ENCODE assay signal across 1 cellular context in the genomic region with DNA sequence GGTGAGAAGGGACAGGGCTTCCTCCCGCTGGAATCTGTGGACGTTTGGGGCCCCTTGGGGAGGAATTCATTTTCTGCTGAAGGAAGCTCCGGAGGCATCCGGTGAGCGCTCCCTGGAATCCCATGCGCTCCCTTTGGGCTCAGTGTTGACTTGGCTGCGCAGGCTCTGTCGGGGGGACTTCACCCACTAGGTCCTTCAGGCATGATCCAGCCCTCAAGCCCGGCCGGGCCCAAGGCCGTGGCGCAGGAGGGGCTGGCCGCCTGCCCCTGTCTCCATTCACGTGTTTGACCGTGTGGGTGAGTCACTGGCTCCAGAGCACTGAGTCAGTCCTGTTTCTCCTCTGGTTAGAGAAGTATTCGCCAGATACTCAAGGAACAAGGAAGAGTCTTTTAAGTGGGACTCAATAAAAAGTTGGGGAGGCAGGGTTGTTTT.
TF ChIP-seq lines count a peak whose summit lies in the region.

No MANE protein-coding gene starts in this region.

TF ChIP-seq in HepG2, 621 proteins besides CTCF, POLR2A, EP300 and RAD21 (continued from another document and continues in another):
- TF ChIP-seq, protein P1, sequence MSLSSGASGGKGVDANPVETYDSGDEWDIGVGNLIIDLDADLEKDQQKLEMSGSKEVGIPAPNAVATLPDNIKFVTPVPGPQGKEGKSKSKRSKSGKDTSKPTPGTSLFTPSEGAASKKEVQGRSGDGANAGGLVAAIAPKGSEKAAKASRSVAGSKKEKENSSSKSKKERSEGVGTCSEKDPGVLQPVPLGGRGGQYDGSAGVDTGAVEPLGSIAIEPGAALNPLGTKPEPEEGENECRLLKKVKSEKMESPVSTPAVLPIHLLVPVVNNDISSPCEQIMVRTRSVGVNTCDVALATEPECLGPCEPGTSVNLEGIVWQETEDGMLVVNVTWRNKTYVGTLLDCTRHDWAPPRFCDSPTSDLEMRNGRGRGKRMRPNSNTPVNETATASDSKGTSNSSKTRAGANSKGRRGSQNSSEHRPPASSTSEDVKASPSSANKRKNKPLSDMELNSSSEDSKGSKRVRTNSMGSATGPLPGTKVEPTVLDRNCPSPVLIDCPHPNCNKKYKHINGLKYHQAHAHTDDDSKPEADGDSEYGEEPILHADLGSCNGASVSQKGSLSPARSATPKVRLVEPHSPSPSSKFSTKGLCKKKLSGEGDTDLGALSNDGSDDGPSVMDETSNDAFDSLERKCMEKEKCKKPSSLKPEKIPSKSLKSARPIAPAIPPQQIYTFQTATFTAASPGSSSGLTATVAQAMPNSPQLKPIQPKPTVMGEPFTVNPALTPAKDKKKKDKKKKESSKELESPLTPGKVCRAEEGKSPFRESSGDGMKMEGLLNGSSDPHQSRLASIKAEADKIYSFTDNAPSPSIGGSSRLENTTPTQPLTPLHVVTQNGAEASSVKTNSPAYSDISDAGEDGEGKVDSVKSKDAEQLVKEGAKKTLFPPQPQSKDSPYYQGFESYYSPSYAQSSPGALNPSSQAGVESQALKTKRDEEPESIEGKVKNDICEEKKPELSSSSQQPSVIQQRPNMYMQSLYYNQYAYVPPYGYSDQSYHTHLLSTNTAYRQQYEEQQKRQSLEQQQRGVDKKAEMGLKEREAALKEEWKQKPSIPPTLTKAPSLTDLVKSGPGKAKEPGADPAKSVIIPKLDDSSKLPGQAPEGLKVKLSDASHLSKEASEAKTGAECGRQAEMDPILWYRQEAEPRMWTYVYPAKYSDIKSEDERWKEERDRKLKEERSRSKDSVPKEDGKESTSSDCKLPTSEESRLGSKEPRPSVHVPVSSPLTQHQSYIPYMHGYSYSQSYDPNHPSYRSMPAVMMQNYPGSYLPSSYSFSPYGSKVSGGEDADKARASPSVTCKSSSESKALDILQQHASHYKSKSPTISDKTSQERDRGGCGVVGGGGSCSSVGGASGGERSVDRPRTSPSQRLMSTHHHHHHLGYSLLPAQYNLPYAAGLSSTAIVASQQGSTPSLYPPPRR (CRISPR knock-in tag; IDR thresholded peaks at IDR 0.05; ENCODE audit: borderline replicate concordance), result no peak
- TF ChIP-seq MIXL1 (CRISPR knock-in tag; IDR thresholded peaks at IDR 0.05), result 0 out of 2 replicates have a peak, but pooled peaks have one; percentile 10
- TF ChIP-seq NFIB (CRISPR knock-in tag; IDR thresholded peaks at IDR 0.05; ENCODE audit: borderline replicate concordance), result no peak
- TF ChIP-seq JDP2 (CRISPR knock-in tag; IDR thresholded peaks at IDR 0.05; ENCODE audit: borderline replicate concordance), result no peak
- TF ChIP-seq ZNF75D (CRISPR knock-in tag; IDR thresholded peaks at IDR 0.05; ENCODE audit: borderline replicate concordance), result no peak
- TF ChIP-seq SETDB1 (CRISPR knock-in tag; IDR thresholded peaks at IDR 0.05; ENCODE audit: borderline replicate concordance), result no peak
- TF ChIP-seq MAFK (conservative IDR thresholded peaks at IDR 0.05 in 1 of 2, IDR thresholded peaks at IDR 0.05 in 1 of 2; ENCODE audit: low read length in 2 of 2), result no peak
- TF ChIP-seq CEBPB (IDR thresholded peaks at IDR 0.05; ENCODE audit: borderline replicate concordance, low read depth, low read length), result no peak
- TF ChIP-seq, protein P2, sequence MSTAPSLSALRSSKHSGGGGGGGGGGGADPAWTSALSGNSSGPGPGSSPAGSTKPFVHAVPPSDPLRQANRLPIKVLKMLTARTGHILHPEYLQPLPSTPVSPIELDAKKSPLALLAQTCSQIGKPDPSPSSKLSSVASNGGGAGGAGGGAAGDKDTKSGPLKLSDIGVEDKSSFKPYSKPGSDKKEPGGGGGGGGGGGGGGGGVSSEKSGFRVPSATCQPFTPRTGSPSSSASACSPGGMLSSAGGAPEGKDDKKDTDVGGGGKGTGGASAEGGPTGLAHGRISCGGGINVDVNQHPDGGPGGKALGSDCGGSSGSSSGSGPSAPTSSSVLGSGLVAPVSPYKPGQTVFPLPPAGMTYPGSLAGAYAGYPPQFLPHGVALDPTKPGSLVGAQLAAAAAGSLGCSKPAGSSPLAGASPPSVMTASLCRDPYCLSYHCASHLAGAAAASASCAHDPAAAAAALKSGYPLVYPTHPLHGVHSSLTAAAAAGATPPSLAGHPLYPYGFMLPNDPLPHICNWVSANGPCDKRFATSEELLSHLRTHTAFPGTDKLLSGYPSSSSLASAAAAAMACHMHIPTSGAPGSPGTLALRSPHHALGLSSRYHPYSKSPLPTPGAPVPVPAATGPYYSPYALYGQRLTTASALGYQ (CRISPR knock-in tag; IDR thresholded peaks at IDR 0.05), result no peak
- TF ChIP-seq ZFP36L2 (CRISPR knock-in tag; IDR thresholded peaks at IDR 0.05), result no peak
- 0 out of 2 replicates have a peak, but pooled peaks have one; percentile 29 for TF ChIP-seq DPF2 (CRISPR knock-in tag; IDR thresholded peaks at IDR 0.05; ENCODE audit: borderline replicate concordance, low read depth)
- TF ChIP-seq ZZZ3 (CRISPR knock-in tag; IDR thresholded peaks at IDR 0.05; ENCODE audit: borderline replicate concordance), result no peak
- no peak for TF ChIP-seq ZBTB3 (CRISPR knock-in tag; IDR thresholded peaks at IDR 0.05; ENCODE audit: borderline replicate concordance, low read depth)
- TF ChIP-seq ZNF724P (CRISPR knock-in tag; IDR thresholded peaks at IDR 0.05; ENCODE audit: borderline replicate concordance), result no peak
- TF ChIP-seq, protein P3, sequence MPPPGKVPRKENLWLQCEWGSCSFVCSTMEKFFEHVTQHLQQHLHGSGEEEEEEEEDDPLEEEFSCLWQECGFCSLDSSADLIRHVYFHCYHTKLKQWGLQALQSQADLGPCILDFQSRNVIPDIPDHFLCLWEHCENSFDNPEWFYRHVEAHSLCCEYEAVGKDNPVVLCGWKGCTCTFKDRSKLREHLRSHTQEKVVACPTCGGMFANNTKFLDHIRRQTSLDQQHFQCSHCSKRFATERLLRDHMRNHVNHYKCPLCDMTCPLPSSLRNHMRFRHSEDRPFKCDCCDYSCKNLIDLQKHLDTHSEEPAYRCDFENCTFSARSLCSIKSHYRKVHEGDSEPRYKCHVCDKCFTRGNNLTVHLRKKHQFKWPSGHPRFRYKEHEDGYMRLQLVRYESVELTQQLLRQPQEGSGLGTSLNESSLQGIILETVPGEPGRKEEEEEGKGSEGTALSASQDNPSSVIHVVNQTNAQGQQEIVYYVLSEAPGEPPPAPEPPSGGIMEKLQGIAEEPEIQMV (CRISPR knock-in tag; IDR thresholded peaks at IDR 0.05; ENCODE audit: low read depth), result no peak
- TF ChIP-seq TRIM24 (CRISPR knock-in tag; IDR thresholded peaks at IDR 0.05), result no peak
- TF ChIP-seq SMARCE1 (IDR thresholded peaks at IDR 0.05; ENCODE audit: borderline replicate concordance), result no peak
- TF ChIP-seq, protein P4, sequence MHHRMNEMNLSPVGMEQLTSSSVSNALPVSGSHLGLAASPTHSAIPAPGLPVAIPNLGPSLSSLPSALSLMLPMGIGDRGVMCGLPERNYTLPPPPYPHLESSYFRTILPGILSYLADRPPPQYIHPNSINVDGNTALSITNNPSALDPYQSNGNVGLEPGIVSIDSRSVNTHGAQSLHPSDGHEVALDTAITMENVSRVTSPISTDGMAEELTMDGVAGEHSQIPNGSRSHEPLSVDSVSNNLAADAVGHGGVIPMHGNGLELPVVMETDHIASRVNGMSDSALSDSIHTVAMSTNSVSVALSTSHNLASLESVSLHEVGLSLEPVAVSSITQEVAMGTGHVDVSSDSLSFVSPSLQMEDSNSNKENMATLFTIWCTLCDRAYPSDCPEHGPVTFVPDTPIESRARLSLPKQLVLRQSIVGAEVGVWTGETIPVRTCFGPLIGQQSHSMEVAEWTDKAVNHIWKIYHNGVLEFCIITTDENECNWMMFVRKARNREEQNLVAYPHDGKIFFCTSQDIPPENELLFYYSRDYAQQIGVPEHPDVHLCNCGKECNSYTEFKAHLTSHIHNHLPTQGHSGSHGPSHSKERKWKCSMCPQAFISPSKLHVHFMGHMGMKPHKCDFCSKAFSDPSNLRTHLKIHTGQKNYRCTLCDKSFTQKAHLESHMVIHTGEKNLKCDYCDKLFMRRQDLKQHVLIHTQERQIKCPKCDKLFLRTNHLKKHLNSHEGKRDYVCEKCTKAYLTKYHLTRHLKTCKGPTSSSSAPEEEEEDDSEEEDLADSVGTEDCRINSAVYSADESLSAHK (CRISPR knock-in tag; IDR thresholded peaks at IDR 0.05; ENCODE audit: borderline replicate concordance), result no peak
- TF ChIP-seq GTF3A (CRISPR knock-in tag; conservative IDR thresholded peaks at IDR 0.05), result no peak
- TF ChIP-seq ZKSCAN1 (IDR thresholded peaks at IDR 0.05; ENCODE audit: low read length), result peak; percentile 97
- TF ChIP-seq FOXJ3 (CRISPR knock-in tag; IDR thresholded peaks at IDR 0.05; ENCODE audit: borderline replicate concordance), result no peak
- TF ChIP-seq, protein P5, sequence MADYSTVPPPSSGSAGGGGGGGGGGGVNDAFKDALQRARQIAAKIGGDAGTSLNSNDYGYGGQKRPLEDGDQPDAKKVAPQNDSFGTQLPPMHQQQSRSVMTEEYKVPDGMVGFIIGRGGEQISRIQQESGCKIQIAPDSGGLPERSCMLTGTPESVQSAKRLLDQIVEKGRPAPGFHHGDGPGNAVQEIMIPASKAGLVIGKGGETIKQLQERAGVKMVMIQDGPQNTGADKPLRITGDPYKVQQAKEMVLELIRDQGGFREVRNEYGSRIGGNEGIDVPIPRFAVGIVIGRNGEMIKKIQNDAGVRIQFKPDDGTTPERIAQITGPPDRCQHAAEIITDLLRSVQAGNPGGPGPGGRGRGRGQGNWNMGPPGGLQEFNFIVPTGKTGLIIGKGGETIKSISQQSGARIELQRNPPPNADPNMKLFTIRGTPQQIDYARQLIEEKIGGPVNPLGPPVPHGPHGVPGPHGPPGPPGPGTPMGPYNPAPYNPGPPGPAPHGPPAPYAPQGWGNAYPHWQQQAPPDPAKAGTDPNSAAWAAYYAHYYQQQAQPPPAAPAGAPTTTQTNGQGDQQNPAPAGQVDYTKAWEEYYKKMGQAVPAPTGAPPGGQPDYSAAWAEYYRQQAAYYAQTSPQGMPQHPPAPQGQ (CRISPR knock-in tag; IDR thresholded peaks at IDR 0.05; ENCODE audit: borderline replicate concordance), result no peak
- TF ChIP-seq ZSCAN9 (CRISPR knock-in tag; IDR thresholded peaks at IDR 0.05; ENCODE audit: borderline replicate concordance), result 0 out of 2 replicates have a peak, but pooled peaks have one; percentile 12
- no peak for TF ChIP-seq ATM (IDR thresholded peaks at IDR 0.05; ENCODE audit: borderline replicate concordance)
- TF ChIP-seq, protein P6, sequence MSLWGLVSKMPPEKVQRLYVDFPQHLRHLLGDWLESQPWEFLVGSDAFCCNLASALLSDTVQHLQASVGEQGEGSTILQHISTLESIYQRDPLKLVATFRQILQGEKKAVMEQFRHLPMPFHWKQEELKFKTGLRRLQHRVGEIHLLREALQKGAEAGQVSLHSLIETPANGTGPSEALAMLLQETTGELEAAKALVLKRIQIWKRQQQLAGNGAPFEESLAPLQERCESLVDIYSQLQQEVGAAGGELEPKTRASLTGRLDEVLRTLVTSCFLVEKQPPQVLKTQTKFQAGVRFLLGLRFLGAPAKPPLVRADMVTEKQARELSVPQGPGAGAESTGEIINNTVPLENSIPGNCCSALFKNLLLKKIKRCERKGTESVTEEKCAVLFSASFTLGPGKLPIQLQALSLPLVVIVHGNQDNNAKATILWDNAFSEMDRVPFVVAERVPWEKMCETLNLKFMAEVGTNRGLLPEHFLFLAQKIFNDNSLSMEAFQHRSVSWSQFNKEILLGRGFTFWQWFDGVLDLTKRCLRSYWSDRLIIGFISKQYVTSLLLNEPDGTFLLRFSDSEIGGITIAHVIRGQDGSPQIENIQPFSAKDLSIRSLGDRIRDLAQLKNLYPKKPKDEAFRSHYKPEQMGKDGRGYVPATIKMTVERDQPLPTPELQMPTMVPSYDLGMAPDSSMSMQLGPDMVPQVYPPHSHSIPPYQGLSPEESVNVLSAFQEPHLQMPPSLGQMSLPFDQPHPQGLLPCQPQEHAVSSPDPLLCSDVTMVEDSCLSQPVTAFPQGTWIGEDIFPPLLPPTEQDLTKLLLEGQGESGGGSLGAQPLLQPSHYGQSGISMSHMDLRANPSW (CRISPR knock-in tag; IDR thresholded peaks at IDR 0.05; ENCODE audit: borderline replicate concordance), result no peak
- TF ChIP-seq ZBTB7A (CRISPR knock-in tag; IDR thresholded peaks at IDR 0.05), result no peak
- no peak for TF ChIP-seq HNRNPK (IDR thresholded peaks at IDR 0.05; ENCODE audit: low read depth, low read length, poor library complexity, severe bottlenecking)
- TF ChIP-seq, protein P7, sequence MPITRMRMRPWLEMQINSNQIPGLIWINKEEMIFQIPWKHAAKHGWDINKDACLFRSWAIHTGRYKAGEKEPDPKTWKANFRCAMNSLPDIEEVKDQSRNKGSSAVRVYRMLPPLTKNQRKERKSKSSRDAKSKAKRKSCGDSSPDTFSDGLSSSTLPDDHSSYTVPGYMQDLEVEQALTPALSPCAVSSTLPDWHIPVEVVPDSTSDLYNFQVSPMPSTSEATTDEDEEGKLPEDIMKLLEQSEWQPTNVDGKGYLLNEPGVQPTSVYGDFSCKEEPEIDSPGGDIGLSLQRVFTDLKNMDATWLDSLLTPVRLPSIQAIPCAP (CRISPR knock-in tag; IDR thresholded peaks at IDR 0.05; ENCODE audit: low read depth), result no peak
- no peak for TF ChIP-seq PAX8 (CRISPR knock-in tag; IDR thresholded peaks at IDR 0.05; ENCODE audit: borderline replicate concordance)
- TF ChIP-seq ZNF274 (CRISPR knock-in tag; IDR thresholded peaks at IDR 0.05), result 0 out of 2 replicates have a peak, but pooled peaks have one; percentile 21
- no peak for TF ChIP-seq ATAD3A (CRISPR knock-in tag; IDR thresholded peaks at IDR 0.05)
- no peak for TF ChIP-seq TMF1 (CRISPR knock-in tag; IDR thresholded peaks at IDR 0.05; ENCODE audit: low read depth)
- no peak for TF ChIP-seq ZNF264 (CRISPR knock-in tag; IDR thresholded peaks at IDR 0.05)
- no peak for TF ChIP-seq ZNF12 (CRISPR knock-in tag; IDR thresholded peaks at IDR 0.05)
- TF ChIP-seq ZEB1 (IDR thresholded peaks at IDR 0.05; ENCODE audit: insufficient replicate concordance, low read depth), result no peak
- TF ChIP-seq GZF1 (CRISPR knock-in tag; IDR thresholded peaks at IDR 0.05), result no peak
- no peak for TF ChIP-seq ZIK1 (CRISPR knock-in tag; IDR thresholded peaks at IDR 0.05; ENCODE audit: borderline replicate concordance, low read depth)
- TF ChIP-seq, protein P8, sequence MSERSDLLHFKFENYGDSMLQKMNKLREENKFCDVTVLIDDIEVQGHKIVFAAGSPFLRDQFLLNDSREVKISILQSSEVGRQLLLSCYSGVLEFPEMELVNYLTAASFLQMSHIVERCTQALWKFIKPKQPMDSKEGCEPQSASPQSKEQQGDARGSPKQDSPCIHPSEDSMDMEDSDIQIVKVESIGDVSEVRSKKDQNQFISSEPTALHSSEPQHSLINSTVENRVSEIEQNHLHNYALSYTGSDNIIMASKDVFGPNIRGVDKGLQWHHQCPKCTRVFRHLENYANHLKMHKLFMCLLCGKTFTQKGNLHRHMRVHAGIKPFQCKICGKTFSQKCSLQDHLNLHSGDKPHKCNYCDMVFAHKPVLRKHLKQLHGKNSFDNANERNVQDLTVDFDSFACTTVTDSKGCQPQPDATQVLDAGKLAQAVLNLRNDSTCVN (CRISPR knock-in tag; IDR thresholded peaks at IDR 0.05; ENCODE audit: borderline replicate concordance), result no peak; the same call in 1 of the 2 replicates
- TF ChIP-seq ZBTB1 (CRISPR knock-in tag; IDR thresholded peaks at IDR 0.05; ENCODE audit: borderline replicate concordance), result no peak
- TF ChIP-seq, protein P9, sequence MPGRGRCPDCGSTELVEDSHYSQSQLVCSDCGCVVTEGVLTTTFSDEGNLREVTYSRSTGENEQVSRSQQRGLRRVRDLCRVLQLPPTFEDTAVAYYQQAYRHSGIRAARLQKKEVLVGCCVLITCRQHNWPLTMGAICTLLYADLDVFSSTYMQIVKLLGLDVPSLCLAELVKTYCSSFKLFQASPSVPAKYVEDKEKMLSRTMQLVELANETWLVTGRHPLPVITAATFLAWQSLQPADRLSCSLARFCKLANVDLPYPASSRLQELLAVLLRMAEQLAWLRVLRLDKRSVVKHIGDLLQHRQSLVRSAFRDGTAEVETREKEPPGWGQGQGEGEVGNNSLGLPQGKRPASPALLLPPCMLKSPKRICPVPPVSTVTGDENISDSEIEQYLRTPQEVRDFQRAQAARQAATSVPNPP (CRISPR knock-in tag; IDR thresholded peaks at IDR 0.05), result no peak
- TF ChIP-seq ZNF121 (CRISPR knock-in tag; IDR thresholded peaks at IDR 0.05), result no peak
- no peak for TF ChIP-seq RBAK (CRISPR knock-in tag; IDR thresholded peaks at IDR 0.05)
